Comparison of ENCODE assay signal across 13 cellular contexts in genomic region chr11:92707173-92707619, GRCh38.
DNase-seq lines count a peak whose midpoint lies in the region; TF ChIP-seq lines count a peak whose summit lies in the region.
"Had no signal": no experiment of that assay in that cellular context is flagged by ENCODE, and none has a peak within 500 bp of the region (broad histone marks: within the 10 kb centered on the region; RNA-seq: fewer than 3 reads in every experiment).

No MANE protein-coding gene starts in this region.

- H3K4me1 Mint-ChIP-seq in activated T-helper 1 cell treated with anti-CD3 and anti-CD28 coated beads, Interleukin-12 subunit alpha, Interleukin-12 subunit beta, Interleukin-2, Interleukin-4 antibody, amounts not matched to agents 30 ng/mL and 10 ng/mL and 1 ng/mL, durations not matched to agents 14 hours and 24 hours and 36 hours (ENCODE audit: low read depth): no peaks in the 10 kb centered on the region
- H3K4me1 Mint-ChIP-seq: IgD-negative memory B cell had no signal

- no peak overlapping the region for H2BK15ac ChIP-seq in mesendoderm (replicated peaks; ENCODE audit: low read depth)

- no peak overlapping the region for H3K27ac Mint-ChIP-seq in activated T-helper 1 cell treated with anti-CD3 and anti-CD28 coated beads, Interleukin-12 subunit alpha, Interleukin-12 subunit beta, Interleukin-2, Interleukin-4 antibody, amounts not matched to agents 30 ng/mL and 10 ng/mL and 1 ng/mL, durations not matched to agents 14 hours and 24 hours and 36 hours
- H3K27ac Mint-ChIP-seq: activated naive CD4-positive, alpha-beta T cell treated with anti-CD3 and anti-CD28 coated beads for 36 hours; IgD-negative memory B cell had no signal

- intact Hi-C loops in activated T-helper 1 cell treated with anti-CD3 and anti-CD28 coated beads, Interleukin-12 subunit alpha, Interleukin-12 subunit beta, Interleukin-2, Interleukin-4 antibody, amounts not matched to agents 30 ng/mL and 10 ng/mL and 1 ng/mL, durations not matched to agents 14 hours and 24 hours and 36 hours (cut with micrococcal nuclease): no loop called here

- peak; percentile 42 for DNase-seq in DMS 273 treated with DMSO at 0.1 percent for 48 hours (lab: John Stamatoyannopoulos, UW)
- DNase-seq in NCI-H2029 (lab: John Stamatoyannopoulos, UW): peak; percentile 96
- peak; percentile 15 for DNase-seq in WERI-Rb-1
- peak; percentile 64 for DNase-seq in islet precursor cell
- DNase-seq in mesendoderm: no peak
- no peak for DNase-seq in Ammon's horn (ENCODE audit: low spot score)
- DNase-seq in activated T-helper 1 cell treated with anti-CD3 and anti-CD28 coated beads, Interleukin-12 subunit alpha, Interleukin-12 subunit beta, Interleukin-2, Interleukin-4 antibody, amounts not matched to agents 30 ng/mL and 10 ng/mL and 1 ng/mL, durations not matched to agents 14 hours and 24 hours and 36 hours (ENCODE audit: low spot score): no peak
- no peak for DNase-seq in KG1 (lab: John Stamatoyannopoulos, UW)
- DNase-seq: activated naive CD4-positive, alpha-beta T cell treated with anti-CD3 and anti-CD28 coated beads for 36 hours; effector memory CD4-positive, alpha-beta T cell had no signal

- H3K79me1 ChIP-seq in mesendoderm (ENCODE audit: low read length): no peaks in the 10 kb centered on the region

- no peak overlapping the region for H4K8ac ChIP-seq in mesendoderm (ENCODE audit: low read depth, low read length)

- H3K36me3 Mint-ChIP-seq in activated T-helper 1 cell treated with anti-CD3 and anti-CD28 coated beads, Interleukin-12 subunit alpha, Interleukin-12 subunit beta, Interleukin-2, Interleukin-4 antibody, amounts not matched to agents 30 ng/mL and 10 ng/mL and 1 ng/mL, durations not matched to agents 14 hours and 24 hours and 36 hours (ENCODE audit: low read depth): no peaks in the 10 kb centered on the region

- H3K9me3 Mint-ChIP-seq in activated T-helper 1 cell treated with anti-CD3 and anti-CD28 coated beads, Interleukin-12 subunit alpha, Interleukin-12 subunit beta, Interleukin-2, Interleukin-4 antibody, amounts not matched to agents 30 ng/mL and 10 ng/mL and 1 ng/mL, durations not matched to agents 14 hours and 24 hours and 36 hours: peaks cover 21% of the 10 kb centered on the region
- H3K9me3 Mint-ChIP-seq: activated naive CD4-positive, alpha-beta T cell treated with anti-CD3 and anti-CD28 coated beads for 36 hours had no signal

- H3K27ac ChIP-seq in WERI-Rb-1 (no peak overlapping the region), mesendoderm (ENCODE audit: low read depth, low read length) (no peak overlapping the region)
- H3K27ac ChIP-seq: parathyroid adenoma, vagina had no signal

- no peak overlapping the region for H3K4ac ChIP-seq in mesendoderm (ENCODE audit: low read depth, low read length)

- H3K9ac ChIP-seq in mesendoderm (ENCODE audit: low read length): no peak overlapping the region
- H3K9ac ChIP-seq: parathyroid adenoma had no signal

- no peaks in the 10 kb centered on the region for H3K79me2 ChIP-seq in mesendoderm (ENCODE audit: control insufficient read depth, insufficient read depth, low read length)
- H3K79me2 ChIP-seq: parathyroid adenoma had no signal

- no peaks in the 10 kb centered on the region for H3K27me3 Mint-ChIP-seq in activated T-helper 1 cell treated with anti-CD3 and anti-CD28 coated beads, Interleukin-12 subunit alpha, Interleukin-12 subunit beta, Interleukin-2, Interleukin-4 antibody, amounts not matched to agents 30 ng/mL and 10 ng/mL and 1 ng/mL, durations not matched to agents 14 hours and 24 hours and 36 hours (ENCODE audit: insufficient read depth)
- H3K27me3 Mint-ChIP-seq: IgD-negative memory B cell had no signal

- H3K4me3 Mint-ChIP-seq in activated T-helper 1 cell treated with anti-CD3 and anti-CD28 coated beads, Interleukin-12 subunit alpha, Interleukin-12 subunit beta, Interleukin-2, Interleukin-4 antibody, amounts not matched to agents 30 ng/mL and 10 ng/mL and 1 ng/mL, durations not matched to agents 14 hours and 24 hours and 36 hours: no peak overlapping the region
- H3K4me3 Mint-ChIP-seq: activated naive CD4-positive, alpha-beta T cell treated with anti-CD3 and anti-CD28 coated beads for 36 hours; IgD-negative memory B cell had no signal

- no peak overlapping the region for H3K23ac ChIP-seq in mesendoderm (ENCODE audit: low read length)

- H2BK120ac ChIP-seq in mesendoderm (ENCODE audit: low read depth, low read length): no peak overlapping the region

- TF ChIP-seq CTCF in WERI-Rb-1 (IDR thresholded peaks at IDR 0.05; ENCODE audit: low read depth, low read length): no peak

- no peaks in the 10 kb centered on the region for H3K4me1 ChIP-seq in mesendoderm (ENCODE audit: control insufficient read depth, low read depth, low read length)
- H3K4me1 ChIP-seq: parathyroid adenoma, vagina had no signal

- H4K5ac ChIP-seq in mesendoderm (ENCODE audit: low read length): no peak overlapping the region

- H3K4me2 ChIP-seq in mesendoderm (ENCODE audit: low read length): no peak overlapping the region

- H3K4me3 ChIP-seq in WERI-Rb-1 (ENCODE audit: low read depth, low read length): no peak overlapping the region
- H3K4me3 ChIP-seq in mesendoderm (ENCODE audit: low read length): no peak overlapping the region
- H3K4me3 ChIP-seq: vagina had no signal

- no peak overlapping the region for H3K18ac ChIP-seq in mesendoderm (ENCODE audit: low read length)

- no peaks in the 10 kb centered on the region for H3K36me3 ChIP-seq in WERI-Rb-1
- H3K36me3 ChIP-seq in mesendoderm (ENCODE audit: control insufficient read depth, insufficient read depth, low read length): no peaks in the 10 kb centered on the region
- H3K36me3 ChIP-seq: vagina had no signal

- no peak overlapping the region for H2BK5ac ChIP-seq in mesendoderm (ENCODE audit: low read length)

- no peaks in the 10 kb centered on the region for H3K9me3 ChIP-seq in WERI-Rb-1 (ENCODE audit: severe bottlenecking)
- H3K9me3 ChIP-seq: vagina had no signal

- H3K27me3 ChIP-seq in WERI-Rb-1 (ENCODE audit: insufficient read depth, low read depth, severe bottlenecking) (no peaks in the 10 kb centered on the region), mesendoderm (ENCODE audit: insufficient read depth, low read length, poor library complexity) (no peaks in the 10 kb centered on the region)
- H3K27me3 ChIP-seq: vagina had no signal

- no peak overlapping the region for H3K56ac ChIP-seq in mesendoderm (ENCODE audit: low read length)

- H2AK5ac ChIP-seq in mesendoderm (ENCODE audit: low read length): no peak overlapping the region

- WGBS in mesendoderm (ENCODE audit: extremely low coverage, insufficient coverage, low lambda C conversion rate): no CpG with 5 or more reads among the region's 3 CpGs

Comparison
In these comparisons a context has a peak if more than half of its experiments do, and no peak if none do; other contexts are left out.
1. DNase-seq: peak in DMS 273 treated with DMSO at 0.1 percent for 48 hours (single experiment), NCI-H2029 (single experiment), WERI-Rb-1 (single experiment) and islet precursor cell (single experiment); none in mesendoderm (single experiment), Ammon's horn (single experiment), activated T-helper 1 cell treated with anti-CD3 and anti-CD28 coated beads, Interleukin-12 subunit alpha, Interleukin-12 subunit beta, Interleukin-2, Interleukin-4 antibody, amounts not matched to agents 30 ng/mL and 10 ng/mL and 1 ng/mL, durations not matched to agents 14 hours and 24 hours and 36 hours (single experiment) and KG1 (single experiment).